In genomic region chr10:104139221-104139620, GRCh38 we compare ENCODE assay signal across 11 cellular contexts. TPM values are rescaled to one million over a fixed set of nuclear protein-coding genes. Genes with fewer than 3 reads are reported as not detected.
DNase-seq lines count a peak whose midpoint lies in the region; ATAC-seq, FAIRE-seq and TF ChIP-seq lines count a peak whose summit lies in the region.
"Had no signal": no experiment of that assay in that cellular context is flagged by ENCODE, and none has a peak within 500 bp of the region (broad histone marks: within the 10 kb centered on the region; RNA-seq: fewer than 3 reads in every experiment).

No MANE protein-coding gene starts in this region.

- H3K27me3 ChIP-seq in Panc1 (ENCODE audit: control insufficient read depth, insufficient read depth, low read length), result no peaks in the 10 kb centered on the region; the same call in 1 of the 2 replicates
- H3K27me3 ChIP-seq in CD4-positive, alpha-beta memory T cell (ENCODE audit: insufficient read depth, low read length), result no peaks in the 10 kb centered on the region
- H3K27me3 ChIP-seq in pancreas, result no peaks in the 10 kb centered on the region

- H3K36me3 Mint-ChIP-seq in CD4-positive, alpha-beta memory T cell, result no peaks in the 10 kb centered on the region

- H3K9me3 Mint-ChIP-seq in CD4-positive, alpha-beta memory T cell, result no peaks in the 10 kb centered on the region
- H3K9me3 Mint-ChIP-seq: activated T-cell treated with anti-CD3 and anti-CD28 coated beads, Interleukin-2, amount 50 U/mL, for 4 hours had no signal

- H3K4me1 Mint-ChIP-seq in CD4-positive, alpha-beta memory T cell, result no peaks in the 10 kb centered on the region

- H3K27ac ChIP-seq in C4-2B (no peak overlapping the region), Panc1 (ENCODE audit: low read length) (no peak overlapping the region), pancreas (no peak overlapping the region)
- no peak overlapping the region for H3K27ac ChIP-seq in CD4-positive, alpha-beta memory T cell (ENCODE audit: low read depth, low read length)

- no peak overlapping the region for H3K4me3 Mint-ChIP-seq in CD4-positive, alpha-beta memory T cell
- H3K4me3 Mint-ChIP-seq: activated T-cell treated with anti-CD3 and anti-CD28 coated beads, Interleukin-2, amount 50 U/mL, for 4 hours had no signal

- intact Hi-C loops in Panc1 (cut with micrococcal nuclease; ENCODE audit: unreplicated experiment), result no loop called here
- intact Hi-C loops in CD4-positive, alpha-beta memory T cell (cut with micrococcal nuclease), result no loop called here
- intact Hi-C loops in pancreas (cut with DNase I), result no loop called here

- FAIRE-seq in pancreas (lab: Jason Lieb, UNC), result no peak

- H3K36me3 ChIP-seq in Panc1 (ENCODE audit: control insufficient read depth, insufficient read depth, low read length), result no peaks in the 10 kb centered on the region
- no peaks in the 10 kb centered on the region for H3K36me3 ChIP-seq in CD4-positive, alpha-beta memory T cell (ENCODE audit: insufficient read depth, low read length)
- no peaks in the 10 kb centered on the region for H3K36me3 ChIP-seq in pancreas

- no TSS peak for BruUV-seq in Panc1 (replicated peaks; lab: Mats Ljungman, UMichigan)

- DNase-seq in Panc1 (ENCODE audit: low read depth, low spot score) (no peak), foreskin fibroblast (no peak), T-helper 9 cell (no peak), Ammon's horn (ENCODE audit: low spot score) (no peak), pancreas (no peak)
- no peak for DNase-seq in CD4-positive, alpha-beta memory T cell
- DNase-seq: activated T-cell treated with anti-CD3 and anti-CD28 coated beads, Interleukin-2, amount 50 U/mL, for 4 hours; cortex of kidney; NCI-H187 treated with DMSO at 0.1 percent for 48 hours had no signal

- POLR2A ChIA-PET in Panc1 (lab: Charles Lee), result no interaction called here
- POLR2A ChIA-PET in CD4-positive, alpha-beta memory T cell (lab: Charles Lee; ENCODE audit: partially characterized antibody), result no interaction called here

- 65 to 69% methylated on average over 5 of the region's 5 CpGs for WGBS in pancreas, 2 donors

- H3K4me1 ChIP-seq in Panc1 (ENCODE audit: control insufficient read depth, insufficient read depth, low read length) (no peaks in the 10 kb centered on the region), pancreas (no peaks in the 10 kb centered on the region)
- no peaks in the 10 kb centered on the region for H3K4me1 ChIP-seq in CD4-positive, alpha-beta memory T cell (ENCODE audit: insufficient read depth, low read length)

- in situ Hi-C loops in Panc1 (cut with HindIII; ENCODE audit: low pct_unique_long_range_greater_than_20kb, low sequenced_read_pairs), result no loop called here

- TF ChIP-seq CTCF in C4-2B (conservative IDR thresholded peaks at IDR 0.05) (peak; percentile 69), GM12875 (IDR thresholded peaks at IDR 0.05; ENCODE audit: borderline replicate concordance, insufficient read depth, low read depth, low read length) (0 out of 2 replicates have a peak, but pooled peaks have one; percentile 20), Panc1 (IDR thresholded peaks at IDR 0.05) (peak; percentile 60; the same call in 1 of the 2 replicates), foreskin fibroblast (IDR thresholded peaks at IDR 0.05; ENCODE audit: low read depth, low read length) (peak; percentile 9), pancreas (IDR thresholded peaks at IDR 0.05) (no peak)

- CTCF ChIA-PET in Panc1 (lab: Charles Lee), result no interaction called here
- CTCF ChIA-PET in CD4-positive, alpha-beta memory T cell (lab: Charles Lee; ENCODE audit: partially characterized antibody), result interaction anchor here (1.5 kb wide), 1 partner anchor 9 kb away, joined by 4 read pairs; no protein-coding TSS in a partner anchor

- ATAC-seq in Panc1 (no peak; the same call in 1 of the 2 replicates), pancreas (no peak)
- ATAC-seq: activated T-cell treated with anti-CD3 and anti-CD28 coated beads, Interleukin-2, amount 50 U/mL, for 4 hours had no signal

- H3K9me3 ChIP-seq in Panc1 (ENCODE audit: control insufficient read depth, insufficient read depth, low read depth, low read length) (no peaks in the 10 kb centered on the region), pancreas (no peaks in the 10 kb centered on the region)
- H3K9me3 ChIP-seq in CD4-positive, alpha-beta memory T cell (ENCODE audit: control insufficient read depth in 1 of 2, low read length in 2 of 2), result no peaks in the 10 kb centered on the region

- H3K27me3 Mint-ChIP-seq in CD4-positive, alpha-beta memory T cell, result peaks cover 7 to 13% of the 10 kb centered on the region in 2 donors

- no peak overlapping the region for H3K27ac Mint-ChIP-seq in CD4-positive, alpha-beta memory T cell

- H3K4me3 ChIP-seq in GM12875 (ENCODE audit: low read depth, low read length), result no peak overlapping the region
- H3K4me3 ChIP-seq in Panc1 (ENCODE audit: low read depth in 2 of 2, low read length in 2 of 2), result no peak overlapping the region
- no peak overlapping the region for H3K4me3 ChIP-seq in foreskin fibroblast (ENCODE audit: low read depth in 1 of 2, low read length in 2 of 2)
- H3K4me3 ChIP-seq in CD4-positive, alpha-beta memory T cell (ENCODE audit: low read length in 2 of 2), result no peak overlapping the region
- H3K4me3 ChIP-seq in pancreas, result no peak overlapping the region

RNA-seq across cellular contexts. Expression of gene SFR1, which starts 17.2 kb away (rescaled TPM):
- total RNA-seq in Panc1 (2021; ENCODE audit: unreplicated experiment) (8.4 TPM), pancreas (1 to 10 TPM; 2.5 to 3.3 (median 3.0) TPM)
- polyA plus RNA-seq in Panc1 (2012; ENCODE audit: insufficient read length), result 3.4 TPM
- total RNA-seq in CD4-positive, alpha-beta memory T cell, result 10 to 100 TPM; 12.2 to 12.4 TPM
- 10 to 100 TPM; 10.0 to 15.8 TPM for polyA plus RNA-seq in CD4-positive, alpha-beta memory T cell
- polyA plus RNA-seq in pancreas, result 1 to 10 TPM; 2.9 to 3.7 TPM

RNA-seq across cellular contexts. Expression of gene COL17A1, which starts 53.5 kb away (rescaled TPM):
- total RNA-seq in Panc1 (2021; ENCODE audit: unreplicated experiment) (0.26 TPM), pancreas (1 to 10 TPM in 1 of 6 donors, under 1 TPM in 1, not detected in 4; 0.18 to 1.5 TPM)
- 0.21 TPM for polyA plus RNA-seq in Panc1 (2012; ENCODE audit: insufficient read length)
- total RNA-seq in CD4-positive, alpha-beta memory T cell, result not detected
- polyA plus RNA-seq in CD4-positive, alpha-beta memory T cell, result not detected
- polyA plus RNA-seq in pancreas, result under 1 TPM; 0.42 to 0.99 TPM

Comparison
In these comparisons a context has a peak if more than half of its experiments do, and no peak if none do; other contexts are left out.
1. CTCF ChIP-seq: peak in C4-2B (single experiment), GM12875 (single experiment), Panc1 (single experiment) and foreskin fibroblast (single experiment); none in pancreas (0 of 4).